ENCODE assay signal across 19 cellular contexts in the genomic region with DNA sequence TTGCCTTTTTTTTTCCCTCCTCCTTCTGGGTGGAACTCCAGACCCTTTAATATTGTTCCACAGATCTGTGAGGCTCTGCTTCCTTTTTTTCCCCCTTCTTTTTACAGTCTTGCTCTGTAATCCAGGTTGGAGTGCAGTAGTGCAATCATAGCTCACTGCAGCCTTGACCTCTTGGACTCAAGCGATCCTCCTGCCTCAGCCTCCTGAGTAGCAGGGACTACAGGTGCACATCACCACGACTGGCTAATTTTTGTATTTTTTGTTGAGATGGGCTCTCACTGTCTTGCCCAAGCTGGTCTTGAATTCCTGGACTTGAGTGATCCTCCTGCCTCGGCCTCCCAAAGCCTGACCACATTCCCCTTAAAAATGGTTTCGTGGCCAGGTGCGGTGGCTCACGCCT. TPM values are rescaled to one million over a fixed set of nuclear protein-coding genes. Genes with fewer than 3 reads are reported as not detected.
DNase-seq lines count a peak whose midpoint lies in the region; ATAC-seq, FAIRE-seq and TF ChIP-seq lines count a peak whose summit lies in the region.
"Had no signal": no experiment of that assay in that cellular context is flagged by ENCODE, and none has a peak within 500 bp of the region (broad histone marks: within the 10 kb centered on the region; RNA-seq: fewer than 3 reads in every experiment).

No MANE protein-coding gene starts in this region.

- no peak overlapping the region for H2AFZ ChIP-seq in K562 (ENCODE audit: low read depth, low read length)
- H2AFZ ChIP-seq: GM23338, PC-9 had no signal

- H3K27me3 ChIP-seq in K562 (ENCODE audit: control insufficient read depth in 2 of 2, insufficient read depth in 2 of 2, low read length in 2 of 2): no peaks in the 10 kb centered on the region
- H3K27me3 ChIP-seq: BLaER1, SJCRH30 had no signal

- H3K9me3 Mint-ChIP-seq in activated CD8-positive, alpha-beta T cell treated with anti-CD3 and anti-CD28 coated beads, Interleukin-2, amount 10 ng/mL, durations not matched to agents 7 days and 5 days (ENCODE audit: insufficient read depth): no peaks in the 10 kb centered on the region
- no peaks in the 10 kb centered on the region for H3K9me3 Mint-ChIP-seq in activated CD8-positive, alpha-beta T cell treated with anti-CD3 and anti-CD28 coated beads for 36 hours
- no peaks in the 10 kb centered on the region for H3K9me3 Mint-ChIP-seq in HFFc6
- no peaks in the 10 kb centered on the region for H3K9me3 Mint-ChIP-seq in stimulated activated naive B cell treated with anti-CD40 and anti-IgM and Interleukin-4, amounts not matched to agents 10 μg/mL and 1 μg/mL and 100 μg/mL, for 72 hours
- H3K9me3 Mint-ChIP-seq: CD8-positive, alpha-beta T cell; GM23338 had no signal

- POLR2A ChIA-PET in activated CD8-positive, alpha-beta T cell treated with anti-CD3 and anti-CD28 coated beads, Interleukin-2, amount 10 ng/mL, durations not matched to agents 7 days and 5 days (lab: Charles Lee): interaction anchor here (0.8 kb wide), 1 partner anchor 25 kb away, joined by 3 read pairs; no protein-coding TSS in a partner anchor
- POLR2A ChIA-PET in activated CD8-positive, alpha-beta T cell treated with anti-CD3 and anti-CD28 coated beads for 36 hours (lab: Charles Lee): interaction anchor here (0.8 to 2.0 kb wide), 5 partner anchors 11 to 41 kb away, joined by 3 to 6 read pairs (median 3); no protein-coding TSS in a partner anchor
- POLR2A ChIA-PET in K562 (lab: Yijun Ruan, JAX): interaction anchor here (0.6 to 1.8 kb wide), 5 partner anchors 10 to 55 kb away, joined by 3 to 4 read pairs (median 4); no protein-coding TSS in a partner anchor

- H3K27ac Mint-ChIP-seq in activated CD8-positive, alpha-beta T cell treated with anti-CD3 and anti-CD28 coated beads, Interleukin-2, amount 10 ng/mL, durations not matched to agents 7 days and 5 days: peak overlapping the region; percentile 70
- no peak overlapping the region for H3K27ac Mint-ChIP-seq in activated CD8-positive, alpha-beta T cell treated with anti-CD3 and anti-CD28 coated beads for 36 hours
- H3K27ac Mint-ChIP-seq in HFFc6: peak overlapping the region; percentile 59
- H3K27ac Mint-ChIP-seq in stimulated activated naive B cell treated with anti-CD40 and anti-IgM and Interleukin-4, amounts not matched to agents 10 μg/mL and 1 μg/mL and 100 μg/mL, for 72 hours: peak overlapping the region; percentile 59
- H3K27ac Mint-ChIP-seq: CD8-positive, alpha-beta T cell; GM23338 had no signal

- FAIRE-seq in K562 (lab: Jason Lieb, UNC): peak; percentile 23
- FAIRE-seq: GM12891 had no signal

- CTCF ChIA-PET in activated CD8-positive, alpha-beta T cell treated with anti-CD3 and anti-CD28 coated beads, Interleukin-2, amount 10 ng/mL, durations not matched to agents 7 days and 5 days (lab: Charles Lee): interaction anchor here (1.1 to 4.7 kb wide), 6 partner anchors 11 to 88 kb away, joined by 3 to 64 read pairs (median 14); a partner anchor contains a TSS
- CTCF ChIA-PET in activated CD8-positive, alpha-beta T cell treated with anti-CD3 and anti-CD28 coated beads for 36 hours (lab: Charles Lee): interaction anchor here (0.7 to 4.3 kb wide), 13 partner anchors 11 to 539 kb away, joined by 3 to 81 read pairs (median 20); a partner anchor contains a TSS
- CTCF ChIA-PET in K562 (lab: Yijun Ruan, JAX; ENCODE audit: low intra/inter-chr PET ratio): interaction anchor here (2.1 kb wide), 1 partner anchor 39 kb away, joined by 15 read pairs; no protein-coding TSS in a partner anchor

- ATAC-seq in activated CD8-positive, alpha-beta T cell treated with anti-CD3 and anti-CD28 coated beads, Interleukin-2, amount 10 ng/mL, durations not matched to agents 7 days and 5 days: no peak
- ATAC-seq in activated CD8-positive, alpha-beta T cell treated with anti-CD3 and anti-CD28 coated beads for 36 hours: no peak
- ATAC-seq in K562 (no peak), HG03097 (IDR thresholded peaks at IDR 0.05; ENCODE audit: low FRiP score, unreplicated experiment) (no peak)
- no peak for ATAC-seq in stimulated activated naive B cell treated with anti-CD40 and anti-IgM and Interleukin-4, amounts not matched to agents 10 μg/mL and 1 μg/mL and 100 μg/mL, for 72 hours (replicated peaks)
- ATAC-seq: CD8-positive, alpha-beta T cell; HCT116 had no signal

- no peak for TF ChIP-seq CTCF in activated CD8-positive, alpha-beta T cell treated with anti-CD3 and anti-CD28 coated beads for 36 hours (IDR thresholded peaks at IDR 0.05)
- no peak for TF ChIP-seq CTCF in HFFc6 (IDR thresholded peaks at IDR 0.05)
- no peak for TF ChIP-seq CTCF in K562 (IDR thresholded peaks at IDR 0.05 in 2 of 3, conservative IDR thresholded peaks at IDR 0.05 in 1 of 3; ENCODE audit: insufficient read depth in 2 of 3, low read depth in 1 of 3, low read length in 3 of 3)

- H3K4me3 Mint-ChIP-seq in activated CD8-positive, alpha-beta T cell treated with anti-CD3 and anti-CD28 coated beads, Interleukin-2, amount 10 ng/mL, durations not matched to agents 7 days and 5 days: no peak overlapping the region
- no peak overlapping the region for H3K4me3 Mint-ChIP-seq in activated CD8-positive, alpha-beta T cell treated with anti-CD3 and anti-CD28 coated beads for 36 hours
- no peak overlapping the region for H3K4me3 Mint-ChIP-seq in HFFc6
- H3K4me3 Mint-ChIP-seq in stimulated activated naive B cell treated with anti-CD40 and anti-IgM and Interleukin-4, amounts not matched to agents 10 μg/mL and 1 μg/mL and 100 μg/mL, for 72 hours: no peak overlapping the region
- H3K4me3 Mint-ChIP-seq: CD8-positive, alpha-beta T cell; GM23338 had no signal

- H3K9me1 ChIP-seq in K562 (ENCODE audit: control insufficient read depth, insufficient read depth, low read length): peaks cover 4% of the 10 kb centered on the region

- no peak for TF ChIP-seq RAD21 in K562 (CRISPR knock-in tag; conservative IDR thresholded peaks at IDR 0.05 in 1 of 2, IDR thresholded peaks at IDR 0.05 in 1 of 2)

- no peaks in the 10 kb centered on the region for H3K27me3 Mint-ChIP-seq in activated CD8-positive, alpha-beta T cell treated with anti-CD3 and anti-CD28 coated beads, Interleukin-2, amount 10 ng/mL, durations not matched to agents 7 days and 5 days (ENCODE audit: low read depth)
- no peaks in the 10 kb centered on the region for H3K27me3 Mint-ChIP-seq in activated CD8-positive, alpha-beta T cell treated with anti-CD3 and anti-CD28 coated beads for 36 hours
- peaks cover 1% of the 10 kb centered on the region for H3K27me3 Mint-ChIP-seq in HFFc6 (ENCODE audit: insufficient read depth)
- H3K27me3 Mint-ChIP-seq in stimulated activated naive B cell treated with anti-CD40 and anti-IgM and Interleukin-4, amounts not matched to agents 10 μg/mL and 1 μg/mL and 100 μg/mL, for 72 hours: no peaks in the 10 kb centered on the region

- no peak overlapping the region for H3K4me3 ChIP-seq in K562
- H3K4me3 ChIP-seq: BLaER1, GM23338, PC-9, SJCRH30 had no signal

- H4K20me1 ChIP-seq in K562 (replicated peaks; ENCODE audit: control insufficient read depth, insufficient read depth, low read length): peaks cover 37% of the 10 kb centered on the region

- H3K36me3 Mint-ChIP-seq in activated CD8-positive, alpha-beta T cell treated with anti-CD3 and anti-CD28 coated beads, Interleukin-2, amount 10 ng/mL, durations not matched to agents 7 days and 5 days (ENCODE audit: low read depth): peaks cover 76% of the 10 kb centered on the region
- peaks cover 47% of the 10 kb centered on the region for H3K36me3 Mint-ChIP-seq in activated CD8-positive, alpha-beta T cell treated with anti-CD3 and anti-CD28 coated beads for 36 hours (ENCODE audit: low read depth)
- peaks cover 10% of the 10 kb centered on the region for H3K36me3 Mint-ChIP-seq in HFFc6 (ENCODE audit: low read depth)
- H3K36me3 Mint-ChIP-seq in stimulated activated naive B cell treated with anti-CD40 and anti-IgM and Interleukin-4, amounts not matched to agents 10 μg/mL and 1 μg/mL and 100 μg/mL, for 72 hours: peaks cover 23 to 27% of the 10 kb centered on the region in 2 donors

- H3K9me3 ChIP-seq in K562 (replicated peaks; ENCODE audit: control insufficient read depth, insufficient read depth, low read depth, low read length): no peaks in the 10 kb centered on the region
- H3K9me3 ChIP-seq: BLaER1, SJCRH30 had no signal

- no peak overlapping the region for H3K9ac ChIP-seq in K562 (ENCODE audit: insufficient read depth in 1 of 2, low read depth in 2 of 2, low read length in 2 of 2)
- H3K9ac ChIP-seq: BLaER1 had no signal

- H3K4me1 ChIP-seq in K562 (replicated peaks in 1 of 2; ENCODE audit: control insufficient read depth in 2 of 2, insufficient read depth in 2 of 2, low read length in 2 of 2): peaks cover 5% of the 10 kb centered on the region in 2 experiments; a peak in 4 of 5 replicates
- H3K4me1 ChIP-seq: SJCRH30 had no signal

- H3K27ac ChIP-seq in K562 (ENCODE audit: extremely low read depth, low read depth, low read length): no peak overlapping the region
- H3K27ac ChIP-seq: BLaER1, PC-9, SJCRH30 had no signal

- in situ Hi-C loops in K562 (cut with MboI): no loop called here

- intact Hi-C loops in activated CD8-positive, alpha-beta T cell treated with anti-CD3 and anti-CD28 coated beads for 36 hours (cut with micrococcal nuclease): no loop called here
- intact Hi-C loops in K562 (cut with micrococcal nuclease): loop anchor here (5.0 kb wide), 1 partner anchor 86 kb away; no protein-coding TSS in a partner anchor

- WGBS in K562 (ENCODE audit: insufficient coverage, low coverage, missing lambda C conversion rate): 91% methylated on average over 5 of the region's 6 CpGs

- no peak for TF ChIP-seq EP300 in K562 (IDR thresholded peaks at IDR 0.05; ENCODE audit: low read length)

- peaks cover 97% of the 10 kb centered on the region for H3K79me2 ChIP-seq in K562 (ENCODE audit: control insufficient read depth, insufficient read depth, low read length)

- H3K4me1 Mint-ChIP-seq in activated CD8-positive, alpha-beta T cell treated with anti-CD3 and anti-CD28 coated beads, Interleukin-2, amount 10 ng/mL, durations not matched to agents 7 days and 5 days (ENCODE audit: low read depth): peaks cover 61% of the 10 kb centered on the region
- H3K4me1 Mint-ChIP-seq in activated CD8-positive, alpha-beta T cell treated with anti-CD3 and anti-CD28 coated beads for 36 hours (ENCODE audit: low read depth): peaks cover 16% of the 10 kb centered on the region
- H3K4me1 Mint-ChIP-seq in HFFc6 (ENCODE audit: low read depth): peaks cover 24% of the 10 kb centered on the region
- H3K4me1 Mint-ChIP-seq in stimulated activated naive B cell treated with anti-CD40 and anti-IgM and Interleukin-4, amounts not matched to agents 10 μg/mL and 1 μg/mL and 100 μg/mL, for 72 hours: peaks cover 9 to 17% of the 10 kb centered on the region in 2 donors

- no peak overlapping the region for H3K4me2 ChIP-seq in K562 (ENCODE audit: insufficient read depth, low read length)
- H3K4me2 ChIP-seq: GM23338, PC-9 had no signal

- peaks cover 71% of the 10 kb centered on the region for H3K36me3 ChIP-seq in K562 (ENCODE audit: control insufficient read depth, insufficient read depth, low read length)

- DNase-seq in activated CD8-positive, alpha-beta T cell treated with anti-CD3 and anti-CD28 coated beads, Interleukin-2, amount 10 ng/mL, durations not matched to agents 7 days and 5 days: no peak
- no peak for DNase-seq in activated CD8-positive, alpha-beta T cell treated with anti-CD3 and anti-CD28 coated beads for 36 hours
- DNase-seq in HFFc6 (no peak), K562 (ENCODE audit: extremely low read depth in 1 of 4, low spot score in 3 of 4) (no peak), HPDE6-E6E7 (ENCODE audit: extremely low spot score) (no peak)
- no peak for DNase-seq in stimulated activated naive B cell treated with anti-CD40 and anti-IgM and Interleukin-4, amounts not matched to agents 10 μg/mL and 1 μg/mL and 100 μg/mL, for 72 hours
- DNase-seq: CD8-positive, alpha-beta T cell; DMS53; KG1; NCI-H187; NCI-H345; NCI-H526; PC-9; SJCRH30 had no signal

- TF ChIP-seq POLR2A in K562 (conservative IDR thresholded peaks at IDR 0.05): no peak

- no TSS peak for BruUV-seq in K562 (replicated peaks; lab: Mats Ljungman, UMichigan)

RNA-seq across cellular contexts. Expression of a gene that starts 26.8 kb away (rescaled TPM):
- total RNA-seq in activated CD8-positive, alpha-beta T cell treated with anti-CD3 and anti-CD28 coated beads, Interleukin-2, amount 10 ng/mL, durations not matched to agents 7 days and 5 days: 100 to 1,000 TPM; 287 to 290 TPM
- 100 to 1,000 TPM; 219 TPM for total RNA-seq in activated CD8-positive, alpha-beta T cell treated with anti-CD3 and anti-CD28 coated beads for 36 hours
- 100 to 1,000 TPM in 4 of 6 experiments, 10 to 100 TPM in 2; 65.2 to 121 (median 109) TPM for total RNA-seq in HFFc6 (2021; fragmentation: NEBNext Ultra II Directional; extraction: Animal tissue kit (Norgen Biotek cat#: 25700))
- total RNA-seq in K562 (2011; cell fraction: chromatin; rRNA removed; ENCODE audit: low replicate concordance): 289 and 389 TPM in 2 replicates
- 139 and 156 TPM in 2 replicates for total RNA-seq in K562 (2011; cell fraction: nucleolus; rRNA removed)
- 199 and 236 TPM in 2 replicates for total RNA-seq in K562 (2011; cell fraction: nucleoplasm; rRNA removed)
- total RNA-seq in K562 (2014; rRNA removed) (51.8 and 60.7 TPM in 2 replicates), K562 (2014; rRNA removed; fragmentation: Illumina TruSeq; extraction: Trizol) (76.3 and 81.4 TPM in 2 replicates), K562 (2015; rRNA removed; fragmentation: Illumina TruSeq; extraction: Trizol) (55.7 and 58.8 TPM in 2 replicates), K562 (2021) (112 and 126 TPM in 2 replicates)
- polyA plus RNA-seq in K562 (2011; rRNA removed) (48.5 and 59.2 TPM in 2 replicates), K562 (2014; fragmentation: Illumina TruSeq; extraction: Trizol) (62.7 and 74.1 TPM in 2 replicates), K562 (2014; fragmentation: Nextera tagmentation; extraction: Ambion mirVana) (1 to 10 TPM; 6.4 to 9.7 TPM), K562 (2014; rRNA removed) (53.5 and 58.5 TPM in 2 replicates)
- polyA plus RNA-seq in K562 (2011; cell fraction: cytosol; rRNA removed): 29.9 and 35.2 TPM in 2 replicates
- 134 and 155 TPM in 2 replicates for polyA plus RNA-seq in K562 (2011; cell fraction: nucleus; rRNA removed)
- polyA plus RNA-seq in K562 (2012): 52.3 and 53.7 TPM in 2 replicates
- polyA minus RNA-seq in K562 (2011; rRNA and poly(A)+ RNA removed): 106 and 124 TPM in 2 replicates
- polyA minus RNA-seq in K562 (2011; cell fraction: cytosol; rRNA and poly(A)+ RNA removed): 58.0 and 70.8 TPM in 2 replicates
- 57.1 and 96.7 TPM in 2 replicates for polyA minus RNA-seq in K562 (2011; cell fraction: nucleus; rRNA and poly(A)+ RNA removed)

RNA-seq across cellular contexts. Expression of a gene that starts 42.1 kb away (rescaled TPM):
- 10 to 100 TPM; 56.6 to 58.9 TPM for total RNA-seq in activated CD8-positive, alpha-beta T cell treated with anti-CD3 and anti-CD28 coated beads, Interleukin-2, amount 10 ng/mL, durations not matched to agents 7 days and 5 days
- 10 to 100 TPM; 49.4 to 53.2 TPM for total RNA-seq in activated CD8-positive, alpha-beta T cell treated with anti-CD3 and anti-CD28 coated beads for 36 hours
- 10 to 100 TPM; 47.4 to 64.0 (median 53.3) TPM for total RNA-seq in HFFc6 (2021; fragmentation: NEBNext Ultra II Directional; extraction: Animal tissue kit (Norgen Biotek cat#: 25700))
- 127 and 320 TPM in 2 replicates for total RNA-seq in K562 (2011; cell fraction: chromatin; rRNA removed; ENCODE audit: low replicate concordance)
- total RNA-seq in K562 (2011; cell fraction: nucleolus; rRNA removed): 226 and 230 TPM in 2 replicates
- total RNA-seq in K562 (2011; cell fraction: nucleoplasm; rRNA removed): 127 and 144 TPM in 2 replicates
- total RNA-seq in K562 (2014; rRNA removed) (99.1 and 118 TPM in 2 replicates), K562 (2014; rRNA removed; fragmentation: Illumina TruSeq; extraction: Trizol) (26.9 and 33.1 TPM in 2 replicates), K562 (2015; rRNA removed; fragmentation: Illumina TruSeq; extraction: Trizol) (48.3 and 49.6 TPM in 2 replicates), K562 (2021) (105 and 109 TPM in 2 replicates)
- polyA plus RNA-seq in K562 (2011; rRNA removed) (28.3 and 38.6 TPM in 2 replicates), K562 (2014; fragmentation: Illumina TruSeq; extraction: Trizol) (35.0 and 44.2 TPM in 2 replicates), K562 (2014; fragmentation: Nextera tagmentation; extraction: Ambion mirVana) (1 to 10 TPM; 3.9 to 5.6 TPM), K562 (2014; rRNA removed) (67.7 and 72.0 TPM in 2 replicates)
- 25.3 and 48.8 TPM in 2 replicates for polyA plus RNA-seq in K562 (2011; cell fraction: cytosol; rRNA removed)
- polyA plus RNA-seq in K562 (2011; cell fraction: nucleus; rRNA removed): 122 and 226 TPM in 2 replicates
- polyA plus RNA-seq in K562 (2012): 34.0 and 53.2 TPM in 2 replicates
- 43.8 and 47.1 TPM in 2 replicates for polyA minus RNA-seq in K562 (2011; rRNA and poly(A)+ RNA removed)
- polyA minus RNA-seq in K562 (2011; cell fraction: cytosol; rRNA and poly(A)+ RNA removed): 67.2 and 76.8 TPM in 2 replicates
- polyA minus RNA-seq in K562 (2011; cell fraction: nucleus; rRNA and poly(A)+ RNA removed): 76.1 and 82.1 TPM in 2 replicates
